ENCODE assay signal across 2 cellular contexts in genomic region chr1:45848714-45849113, GRCh38.
TF ChIP-seq lines count a peak whose summit lies in the region.

No MANE protein-coding gene starts in this region.

TF ChIP-seq in GM23338, 12 proteins besides CTCF, POLR2A, EP300 and RAD21:
- TF ChIP-seq REST (IDR thresholded peaks at IDR 0.05; ENCODE audit: unreplicated experiment) (no peak), NANOG (IDR thresholded peaks at IDR 0.05; ENCODE audit: borderline replicate concordance) (no peak), JUNB (IDR thresholded peaks at IDR 0.05; ENCODE audit: unreplicated experiment) (no peak), POLR2AphosphoS5 (IDR thresholded peaks at IDR 0.05; ENCODE audit: low read depth) (no peak), EZH2phosphoT487 (IDR thresholded peaks at IDR 0.05; ENCODE audit: unreplicated experiment) (no peak)

TF ChIP-seq in WTC11, 78 proteins besides CTCF, POLR2A, EP300 and RAD21 (continued from another document):
- TF ChIP-seq NFYB (CRISPR knock-in tag; conservative IDR thresholded peaks at IDR 0.05; ENCODE audit: low read depth): no peak
- TF ChIP-seq ARID4B (CRISPR knock-in tag; IDR thresholded peaks at IDR 0.05; ENCODE audit: borderline replicate concordance): no peak
- no peak for TF ChIP-seq ATF2 (CRISPR knock-in tag; IDR thresholded peaks at IDR 0.05; ENCODE audit: borderline replicate concordance, low read depth)
- no peak for TF ChIP-seq TEAD4 (CRISPR knock-in tag; IDR thresholded peaks at IDR 0.05)
